In the genomic region with DNA sequence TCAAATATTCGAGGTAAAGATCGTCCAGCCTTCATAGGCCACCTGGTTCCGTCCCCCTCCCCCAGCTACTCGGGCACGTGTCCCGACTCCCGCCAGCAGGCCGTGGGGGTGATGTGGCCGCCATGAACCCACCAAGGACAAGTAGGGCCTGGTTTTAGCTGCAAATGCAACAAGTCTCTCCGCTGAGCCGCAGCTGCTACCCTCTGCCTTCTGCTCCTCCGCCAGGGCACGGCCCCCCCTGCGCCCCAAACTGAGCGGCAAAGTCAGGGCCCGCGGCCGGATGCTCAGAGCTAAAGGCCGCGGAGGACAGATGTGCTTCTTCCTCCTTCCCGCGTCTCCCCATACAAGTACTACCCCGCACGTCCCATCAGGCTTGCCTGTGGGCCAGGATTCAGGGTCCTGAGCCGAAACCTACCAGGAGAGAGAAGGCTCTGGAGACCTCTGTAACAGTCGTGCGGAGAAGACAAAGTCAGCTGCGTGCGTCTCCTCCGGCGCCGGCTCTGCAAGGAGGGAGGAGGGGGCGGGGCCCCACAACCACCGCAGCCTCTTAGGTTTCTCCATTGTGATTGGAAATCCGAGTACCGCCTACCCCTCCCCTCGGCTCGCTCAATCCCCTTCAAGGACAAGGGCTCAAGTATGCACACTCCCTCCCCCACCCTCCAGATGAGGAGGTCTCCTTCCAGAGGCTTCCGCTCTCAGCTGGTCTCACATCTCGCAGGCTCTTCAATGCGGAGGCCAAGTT, we compare ENCODE assay signal across 8 cellular contexts. TPM values are rescaled to one million over a fixed set of nuclear protein-coding genes. Genes with fewer than 3 reads are reported as not detected.
DNase-seq lines count a peak whose midpoint lies in the region; ATAC-seq, FAIRE-seq and TF ChIP-seq lines count a peak whose summit lies in the region.

TSS of gene LDHB (minus strand) at position 507 of the 742 bp plus-strand sequence. CDS start 3,171 bp downstream, outside the sequence.

- peaks cover 32% of the 10 kb centered on the region for H3K4me1 Mint-ChIP-seq in Caco-2 (ENCODE audit: low read depth, unreplicated experiment)
- H3K4me1 Mint-ChIP-seq in endothelial cell (ENCODE audit: unreplicated experiment), result peaks cover 13% of the 10 kb centered on the region

- H3F3A ChIP-seq in OCI-LY1 (ENCODE audit: insufficient read depth, low read length), result no peaks in the 10 kb centered on the region

- DNase-seq in Caco-2 (peak; percentile 99), HTR-8/SVneo (ENCODE audit: insufficient read length, low spot score) (peak; percentile 85), endothelial cell (ENCODE audit: low spot score) (peak; percentile 90)
- DNase-seq in activated CD8-positive, alpha-beta memory T cell treated with anti-CD3 and anti-CD28 coated beads, Interleukin-2, amount 50 U/mL, for 4 hours, result peak; percentile 94
- DNase-seq in stimulated activated CD8-positive, alpha-beta memory T cell treated with anti-CD3 and anti-CD28 coated beads, Interleukin-4, amount 100 ng/mL, for 1 hour (ENCODE audit: low read depth in 2 of 2, low spot score in 1 of 2), result peak; percentile 71 to 85

- peak within 1 kb of the TSS; percentile 85 for H3K4me3 Mint-ChIP-seq in Caco-2 (ENCODE audit: unreplicated experiment)
- peak within 1 kb of the TSS; percentile 99 for H3K4me3 Mint-ChIP-seq in endothelial cell (ENCODE audit: unreplicated experiment)

- H3K9ac ChIP-seq in OCI-LY1 (ENCODE audit: low read length), result peak within 1 kb of the TSS; percentile 84

- H3K36me3 ChIP-seq in Caco-2 (ENCODE audit: control insufficient read depth, insufficient read depth, low read length), result peaks cover 2% of the 10 kb centered on the region; the same call in 1 of the 2 replicates
- peaks cover 39% of the 10 kb centered on the region for H3K36me3 ChIP-seq in OCI-LY1 (ENCODE audit: insufficient read depth, low read length)

- intact Hi-C loops in Caco-2 (cut with micrococcal nuclease; ENCODE audit: unreplicated experiment), result loop anchor here (1.0 to 10.0 kb wide), 7 partner anchors 9 to 967 kb away; partner anchors contain the start of genes ETNK1, GOLT1B, RECQL and SPX

- no peaks in the 10 kb centered on the region for H3K9me3 ChIP-seq in Caco-2
- no peaks in the 10 kb centered on the region for H3K9me3 ChIP-seq in OCI-LY1 (ENCODE audit: low read length)
- H3K9me3 ChIP-seq in mononuclear cell (ENCODE audit: low read depth, low read length), result no peaks in the 10 kb centered on the region

- H4K20me1 ChIP-seq in OCI-LY1 (ENCODE audit: insufficient read depth, low read length), result 0 out of 2 replicates have a peak, but pooled peaks cover 2% of the 10 kb centered on the region

- H3K4me1 ChIP-seq in Caco-2 (peaks cover 38% of the 10 kb centered on the region), OCI-LY1 (ENCODE audit: insufficient read depth, low read length, severe bottlenecking) (peaks cover 21% of the 10 kb centered on the region), mononuclear cell (ENCODE audit: insufficient read depth, low read length) (peaks cover 20% of the 10 kb centered on the region)

- H3K4me3 ChIP-seq in Caco-2 (ENCODE audit: low read depth, low read length) (peak within 1 kb of the TSS; percentile 78), OCI-LY1 (ENCODE audit: low read depth, low read length, poor library complexity, severe bottlenecking) (peak within 1 kb of the TSS; percentile 92), mononuclear cell (ENCODE audit: low read length) (peak within 1 kb of the TSS; percentile 78)

- H3K9me2 ChIP-seq in OCI-LY1 (ENCODE audit: low read depth, low read length), result no peaks in the 10 kb centered on the region

- no peaks in the 10 kb centered on the region for H3K27me3 ChIP-seq in Caco-2 (replicated peaks; ENCODE audit: control insufficient read depth, insufficient read depth, low read length)
- no peaks in the 10 kb centered on the region for H3K27me3 ChIP-seq in OCI-LY1 (ENCODE audit: insufficient read depth, low read length)
- no peaks in the 10 kb centered on the region for H3K27me3 ChIP-seq in mononuclear cell (ENCODE audit: insufficient read depth, low read length)

- peak within 1 kb of the TSS; percentile 92 for H2AFZ ChIP-seq in OCI-LY1 (ENCODE audit: low read length)

- no TSS peak for BruUV-seq in Caco-2 (replicated peaks; lab: Mats Ljungman, UMichigan)

- peaks cover 53% of the 10 kb centered on the region for H3K36me3 Mint-ChIP-seq in Caco-2 (ENCODE audit: insufficient read depth, unreplicated experiment)
- H3K36me3 Mint-ChIP-seq in endothelial cell (ENCODE audit: low read depth, unreplicated experiment), result no peaks in the 10 kb centered on the region

- peak; percentile 13 for FAIRE-seq in HTR-8/SVneo (lab: Jason Lieb, UNC)

- H3K27me3 Mint-ChIP-seq in Caco-2 (ENCODE audit: insufficient read depth, unreplicated experiment) (no peaks in the 10 kb centered on the region), endothelial cell (ENCODE audit: unreplicated experiment) (peaks cover 9% of the 10 kb centered on the region)

- ATAC-seq in GM21367 (IDR thresholded peaks at IDR 0.05; ENCODE audit: unreplicated experiment), result peak; percentile 95

- CTCF ChIA-PET in Caco-2 (lab: Charles Lee), result interaction anchor here (1.2 to 1.8 kb wide), 3 partner anchors 13 to 332 kb away, joined by 3 to 8 read pairs (median 6); no protein-coding TSS in a partner anchor

- H3K9me3 Mint-ChIP-seq in Caco-2 (ENCODE audit: unreplicated experiment) (no peaks in the 10 kb centered on the region), endothelial cell (ENCODE audit: unreplicated experiment) (no peaks in the 10 kb centered on the region)

- H3K27ac Mint-ChIP-seq in Caco-2 (ENCODE audit: unreplicated experiment) (peak within 1 kb of the TSS; percentile 96), endothelial cell (ENCODE audit: unreplicated experiment) (peak within 1 kb of the TSS; percentile 96)

- peak within 1 kb of the TSS; percentile 89 for H3K27ac ChIP-seq in OCI-LY1 (ENCODE audit: low read depth, low read length, poor library complexity, severe bottlenecking)

- H3K79me2 ChIP-seq in OCI-LY1 (ENCODE audit: insufficient read depth, low read length), result peaks cover 33% of the 10 kb centered on the region

- POLR2A ChIA-PET in Caco-2 (lab: Charles Lee), result interaction anchor here (0.5 to 2.0 kb wide), 10 partner anchors 9 to 327 kb away, joined by 3 to 7 read pairs (median 4); partner anchors contain the start of genes GOLT1B and RECQL

- H3K4me2 ChIP-seq in OCI-LY1 (ENCODE audit: low read length), result peak within 1 kb of the TSS; percentile 95

- TF ChIP-seq CTCF in Caco-2 (IDR thresholded peaks at IDR 0.05; ENCODE audit: insufficient read depth in 1 of 2, low read depth in 1 of 2, low read length in 1 of 2, severe bottlenecking in 1 of 2, unreplicated experiment in 1 of 2) (no peak), OCI-LY1 (IDR thresholded peaks at IDR 0.05; ENCODE audit: low read length) (no peak), endothelial cell (IDR thresholded peaks at IDR 0.05; ENCODE audit: unreplicated experiment) (no peak)

RNA-seq across cellular contexts. Expression of gene LDHB, which starts in this region (rescaled TPM):
- total RNA-seq in Caco-2 (2022), result 1,752 and 1,948 TPM in 2 replicates
- total RNA-seq in endothelial cell (ENCODE audit: unreplicated experiment), result 506 TPM
- 571 TPM for total RNA-seq in mononuclear cell

Comparison
In these comparisons a context has a peak if more than half of its experiments do, and no peak if none do; other contexts are left out.
1. Peak in every context shown above with its lines: DNase-seq, ATAC-seq, H3K4me3 ChIP-seq and H3K27ac ChIP-seq.